ENCODE assay signal across 8 cellular contexts in the genomic region with DNA sequence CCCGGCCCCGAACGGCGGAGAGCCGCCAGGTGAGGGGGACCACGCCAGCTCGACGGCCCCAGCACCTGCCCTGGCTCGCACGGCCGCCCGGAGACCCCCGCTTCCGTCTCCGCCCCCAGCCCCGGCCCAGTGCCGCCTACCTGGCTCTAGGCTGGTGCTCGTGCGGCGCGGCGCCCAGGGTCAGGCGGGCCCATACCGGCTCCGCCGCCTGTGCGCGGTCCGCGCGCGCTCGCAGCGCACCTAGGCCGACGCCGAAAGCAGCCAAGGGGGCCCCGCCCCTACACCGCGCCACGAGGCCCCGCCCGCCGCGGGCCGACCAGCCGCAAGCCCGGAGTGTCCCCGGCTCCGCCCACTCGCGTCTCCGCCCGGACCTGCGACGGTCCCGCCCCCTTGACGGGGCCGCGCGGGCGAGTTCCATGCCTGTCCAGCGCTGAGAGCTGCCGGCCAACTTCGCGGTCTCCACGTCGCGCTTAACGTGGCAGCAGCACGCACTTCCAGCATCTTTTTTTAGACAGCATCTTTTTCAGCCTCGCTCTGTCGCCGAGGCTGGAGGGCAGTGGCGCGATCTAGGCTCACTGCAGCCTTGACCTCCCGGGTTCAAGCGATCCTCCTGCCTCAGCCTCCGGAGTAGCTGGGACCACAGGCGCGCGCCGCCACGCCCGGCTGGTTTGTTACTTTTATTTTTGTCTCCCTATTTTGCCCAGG. TPM values are rescaled to one million over a fixed set of nuclear protein-coding genes. Genes with fewer than 3 reads are reported as not detected.
DNase-seq lines count a peak whose midpoint lies in the region; ATAC-seq and TF ChIP-seq lines count a peak whose summit lies in the region.

Gene SLC25A39 (minus strand): TSS at position 253 of the 705 bp plus-strand sequence. CDS start 1,261 bp downstream, outside the sequence.

- H3K4me3 ChIP-seq in OCI-LY3 (ENCODE audit: low read length) (peak within 1 kb of the TSS; percentile 87), epithelial cell of esophagus (ENCODE audit: low read length) (peak within 1 kb of the TSS; percentile 91), mucosa of descending colon (peak within 1 kb of the TSS; percentile 85)

- DNase-seq in DMS 273 (lab: John Stamatoyannopoulos, UW; ENCODE audit: unreplicated experiment) (peak; percentile 98), HuH-7.5 (ENCODE audit: low spot score) (peak; percentile 80), activated T-cell treated with anti-CD3 and anti-CD28 coated beads for 4 hours (peak; percentile 94), epithelial cell of esophagus (ENCODE audit: low read depth) (peak; percentile 97), mucosa of descending colon (peak; percentile 95 to 99 (median 97))
- peak; percentile 90 for DNase-seq in stimulated activated CD8-positive, alpha-beta memory T cell treated with anti-CD3 and anti-CD28 coated beads, Interleukin-4, amount 100 ng/mL, for 24 hours (ENCODE audit: low read depth)

- ATAC-seq in GM21526 (IDR thresholded peaks at IDR 0.05; ENCODE audit: low FRiP score, unreplicated experiment) (peak; percentile 47), mucosa of descending colon (peak; percentile 91)

- H3K9ac ChIP-seq in OCI-LY3 (ENCODE audit: low read length): peak within 1 kb of the TSS; percentile 97

- peaks cover 33% of the 10 kb centered on the region for H3K79me2 ChIP-seq in OCI-LY3 (ENCODE audit: low read length)

- peaks cover 19% of the 10 kb centered on the region for H3K4me1 ChIP-seq in OCI-LY3 (ENCODE audit: low read length)
- H3K4me1 ChIP-seq in mucosa of descending colon (ENCODE audit: low read depth): peaks cover 18% of the 10 kb centered on the region

- intact Hi-C loops in mucosa of descending colon (cut with DNase I, micrococcal nuclease): loop anchor here in 1 of 2 donors (5.0 kb wide), 1 partner anchor 107 kb away; the partner anchor contains the start of gene UBTF

- H3K4me2 ChIP-seq in OCI-LY3 (ENCODE audit: low read length): peak within 1 kb of the TSS; percentile 93

- H3K36me3 ChIP-seq in OCI-LY3 (replicated peaks; ENCODE audit: low read depth, low read length) (peaks cover 15% of the 10 kb centered on the region), mucosa of descending colon (ENCODE audit: low read depth) (peaks cover 7% of the 10 kb centered on the region)

- TF ChIP-seq CTCF in OCI-LY3 (IDR thresholded peaks at IDR 0.05; ENCODE audit: low read depth, low read length) (no peak), epithelial cell of esophagus (IDR thresholded peaks at IDR 0.05; ENCODE audit: insufficient read depth, low read depth, low read length, missing control alignments) (no peak), mucosa of descending colon (IDR thresholded peaks at IDR 0.05) (no peak)

- H4K20me1 ChIP-seq in OCI-LY3 (ENCODE audit: insufficient read depth, low read length): no peaks in the 10 kb centered on the region

- H3K9me3 ChIP-seq in OCI-LY3 (ENCODE audit: insufficient read depth, low read length): no peaks in the 10 kb centered on the region
- H3K9me3 ChIP-seq in mucosa of descending colon: no peaks in the 10 kb centered on the region

- H2AFZ ChIP-seq in OCI-LY3 (ENCODE audit: low read depth, low read length): 0 out of 2 replicates have a peak within 1 kb of the TSS, but pooled peaks have one; percentile 47

- no peaks in the 10 kb centered on the region for H3K27me3 ChIP-seq in OCI-LY3 (ENCODE audit: low read depth, low read length)

- peak within 1 kb of the TSS; percentile 93 for H3K27ac ChIP-seq in OCI-LY3 (ENCODE audit: low read length)

RNA-seq across cellular contexts. Expression of gene SLC25A39, which starts in this region (rescaled TPM):
- 100 to 1,000 TPM in 2 of 3 donors, 10 to 100 TPM in 1; 91.8 to 142 (median 133) TPM for total RNA-seq in mucosa of descending colon

Comparison
In these comparisons a context has a peak if more than half of its experiments do, and no peak if none do; other contexts are left out.
1. Peak in every context shown above with its lines: DNase-seq, ATAC-seq, H3K4me3 ChIP-seq and H3K27ac ChIP-seq.